Comparison of ENCODE assay signal across 17 cellular contexts in genomic region chr13:65453982-65454381, GRCh38.
DNase-seq lines count a peak whose midpoint lies in the region; ATAC-seq, FAIRE-seq and TF ChIP-seq lines count a peak whose summit lies in the region.
"Had no signal": no experiment of that assay in that cellular context is flagged by ENCODE, and none has a peak within 500 bp of the region (broad histone marks: within the 10 kb centered on the region; RNA-seq: fewer than 3 reads in every experiment).

No MANE protein-coding gene starts in this region.

- no peak for TF ChIP-seq RAD21 in K562 (CRISPR knock-in tag; conservative IDR thresholded peaks at IDR 0.05 in 1 of 2, IDR thresholded peaks at IDR 0.05 in 1 of 2)

- in situ Hi-C loops in K562 (cut with MboI) = no loop called here
- in situ Hi-C loops in brain microvascular endothelial cell (cut with HindIII; ENCODE audit: low pct_ligation_motif_present, low sequenced_read_pairs) = no loop called here

- peak overlapping the region; percentile 46 for H3K4me2 ChIP-seq in Loucy (ENCODE audit: low read depth, low read length, poor library complexity, severe bottlenecking)
- no peak overlapping the region for H3K4me2 ChIP-seq in K562 (ENCODE audit: insufficient read depth, low read length)

- H3K27ac ChIP-seq in ACC112 (ENCODE audit: low read depth, low read length) (no peak overlapping the region), K562 (ENCODE audit: extremely low read depth, low read depth, low read length) (no peak overlapping the region), brain microvascular endothelial cell (no peak overlapping the region)
- H3K27ac ChIP-seq: C4-2B, SJSA1 had no signal

- no peak for TF ChIP-seq EP300 in K562 (IDR thresholded peaks at IDR 0.05; ENCODE audit: low read length)

- H3K9ac ChIP-seq in Loucy (ENCODE audit: low read depth, low read length, poor library complexity, severe bottlenecking) (peak overlapping the region; percentile 56), K562 (ENCODE audit: insufficient read depth in 1 of 2, low read depth in 2 of 2, low read length in 2 of 2) (no peak overlapping the region)

- H3K4me1 ChIP-seq in ACC112 (ENCODE audit: control insufficient read depth, insufficient read depth, low read length, unreplicated experiment) (no peaks in the 10 kb centered on the region), Loucy (ENCODE audit: insufficient read depth, low read length, poor library complexity, severe bottlenecking) (peaks cover 16% of the 10 kb centered on the region), K562 (replicated peaks in 1 of 2; ENCODE audit: control insufficient read depth in 2 of 2, insufficient read depth in 2 of 2, low read length in 2 of 2) (no peaks in the 10 kb centered on the region)
- H3K4me1 ChIP-seq: SJSA1 had no signal

- no peak for FAIRE-seq in K562 (lab: Jason Lieb, UNC)
- FAIRE-seq: GM12891 had no signal

- 0% methylated on average over 2 of the region's 2 CpGs for WGBS in K562 (ENCODE audit: insufficient coverage, low coverage, missing lambda C conversion rate)

- TF ChIP-seq CTCF in Loucy (conservative IDR thresholded peaks at IDR 0.05; ENCODE audit: low read length) (no peak), K562 (IDR thresholded peaks at IDR 0.05 in 2 of 3, conservative IDR thresholded peaks at IDR 0.05 in 1 of 3; ENCODE audit: insufficient read depth in 2 of 3, low read depth in 1 of 3, low read length in 3 of 3) (no peak), glutamatergic neuron (IDR thresholded peaks at IDR 0.05; ENCODE audit: partially characterized antibody, unreplicated experiment) (no peak), brain microvascular endothelial cell (IDR thresholded peaks at IDR 0.05; ENCODE audit: low read depth, low read length, missing control alignments) (no peak)

- intact Hi-C loops in K562 (cut with micrococcal nuclease) = no loop called here

- H3K9me3 ChIP-seq in Loucy (ENCODE audit: insufficient read depth, low read depth, low read length) = no peaks in the 10 kb centered on the region
- no peaks in the 10 kb centered on the region for H3K9me3 ChIP-seq in K562 (replicated peaks; ENCODE audit: control insufficient read depth, insufficient read depth, low read depth, low read length)
- H3K9me3 ChIP-seq: SJSA1 had no signal

- H3K27me3 Mint-ChIP-seq in glutamatergic neuron (ENCODE audit: unreplicated experiment) = peaks cover 3% of the 10 kb centered on the region

- CTCF ChIA-PET in K562 (lab: Yijun Ruan, JAX; ENCODE audit: low intra/inter-chr PET ratio) = no interaction called here

- DNase-seq in K562 (ENCODE audit: extremely low read depth in 1 of 4, low spot score in 3 of 4) (no peak), glutamatergic neuron (no peak), HUDEP-2 (lab: John Stamatoyannopoulos, UW; ENCODE audit: unreplicated experiment in 76 of 76) (no peak), brain microvascular endothelial cell (no peak)
- DNase-seq in activated CD8-positive, alpha-beta memory T cell treated with anti-CD3 and anti-CD28 coated beads for 24 hours = no peak
- DNase-seq: NCI-H1105, NCI-H187, NCI-H2171, NCI-H446 treated with DMSO at 0.1 percent for 48 hours, NCI-H82, T-helper 9 cell had no signal

- no peaks in the 10 kb centered on the region for H3K79me2 ChIP-seq in ACC112 (ENCODE audit: control insufficient read depth, insufficient read depth, low read length, unreplicated experiment)
- no peaks in the 10 kb centered on the region for H3K79me2 ChIP-seq in Loucy (ENCODE audit: insufficient read depth, low read length)
- no peaks in the 10 kb centered on the region for H3K79me2 ChIP-seq in K562 (ENCODE audit: control insufficient read depth, insufficient read depth, low read length)

- no peak overlapping the region for H3K4me3 Mint-ChIP-seq in glutamatergic neuron (ENCODE audit: unreplicated experiment)

- H3K4me1 Mint-ChIP-seq in glutamatergic neuron (ENCODE audit: low read depth, unreplicated experiment) = no peaks in the 10 kb centered on the region

- H2AFZ ChIP-seq in ACC112 (ENCODE audit: low read length, unreplicated experiment) (peak overlapping the region; percentile 55), Loucy (ENCODE audit: low read length) (0 out of 2 replicates have a peak overlapping the region, but pooled peaks have one; percentile 17), K562 (ENCODE audit: low read depth, low read length) (no peak overlapping the region)

- no peak overlapping the region for H3K27ac Mint-ChIP-seq in glutamatergic neuron (ENCODE audit: unreplicated experiment)

- H4K20me1 ChIP-seq in Loucy (ENCODE audit: insufficient read depth, low read length, poor library complexity, severe bottlenecking) (no peaks in the 10 kb centered on the region), K562 (replicated peaks; ENCODE audit: control insufficient read depth, insufficient read depth, low read length) (no peaks in the 10 kb centered on the region)

- no peaks in the 10 kb centered on the region for H3K9me1 ChIP-seq in K562 (ENCODE audit: control insufficient read depth, insufficient read depth, low read length)

- BruUV-seq in K562 (replicated peaks; lab: Mats Ljungman, UMichigan) = no TSS peak

- H3K36me3 ChIP-seq in ACC112 (ENCODE audit: insufficient read depth, low read length) (no peaks in the 10 kb centered on the region), Loucy (ENCODE audit: insufficient read depth, low read length) (no peaks in the 10 kb centered on the region), K562 (ENCODE audit: control insufficient read depth, insufficient read depth, low read length) (no peaks in the 10 kb centered on the region), brain microvascular endothelial cell (replicated peaks) (no peaks in the 10 kb centered on the region)
- H3K36me3 ChIP-seq: SJSA1 had no signal

- no peak for TF ChIP-seq POLR2A in K562 (conservative IDR thresholded peaks at IDR 0.05)

- H3K27me3 ChIP-seq in ACC112 (ENCODE audit: insufficient read depth, low read length) (no peaks in the 10 kb centered on the region), Loucy (ENCODE audit: insufficient read depth, low read length, poor library complexity, severe bottlenecking) (no peaks in the 10 kb centered on the region), K562 (ENCODE audit: control insufficient read depth in 2 of 2, insufficient read depth in 2 of 2, low read length in 2 of 2) (no peaks in the 10 kb centered on the region), brain microvascular endothelial cell (replicated peaks) (no peaks in the 10 kb centered on the region)
- H3K27me3 ChIP-seq: SJSA1 had no signal

- H3K9me2 ChIP-seq in Loucy (replicated peaks; ENCODE audit: low read depth, low read length) = no peaks in the 10 kb centered on the region

- no peaks in the 10 kb centered on the region; the same call in 1 of the 2 replicates for H3F3A ChIP-seq in Loucy (ENCODE audit: low read depth)

- H3K9me3 Mint-ChIP-seq in glutamatergic neuron (ENCODE audit: unreplicated experiment) = no peaks in the 10 kb centered on the region

- no peaks in the 10 kb centered on the region for H3K36me3 Mint-ChIP-seq in glutamatergic neuron (ENCODE audit: unreplicated experiment)

- POLR2A ChIA-PET in K562 (lab: Yijun Ruan, JAX) = no interaction called here

- H3K4me3 ChIP-seq in ACC112 (ENCODE audit: low read depth, low read length) (no peak overlapping the region; the same call in 1 of the 2 replicates), Loucy (ENCODE audit: low read length, poor library complexity, severe bottlenecking) (peak overlapping the region; percentile 41), K562 (no peak overlapping the region), brain microvascular endothelial cell (ENCODE audit: low read depth, low read length) (no peak overlapping the region)
- H3K4me3 ChIP-seq: SJSA1 had no signal

- ATAC-seq in GM19035 (IDR thresholded peaks at IDR 0.05; ENCODE audit: unreplicated experiment) (peak; percentile 35), K562 (no peak)

TF ChIP-seq in K562, 482 proteins besides CTCF, POLR2A, EP300 and RAD21:
- TF ChIP-seq, protein P1, sequence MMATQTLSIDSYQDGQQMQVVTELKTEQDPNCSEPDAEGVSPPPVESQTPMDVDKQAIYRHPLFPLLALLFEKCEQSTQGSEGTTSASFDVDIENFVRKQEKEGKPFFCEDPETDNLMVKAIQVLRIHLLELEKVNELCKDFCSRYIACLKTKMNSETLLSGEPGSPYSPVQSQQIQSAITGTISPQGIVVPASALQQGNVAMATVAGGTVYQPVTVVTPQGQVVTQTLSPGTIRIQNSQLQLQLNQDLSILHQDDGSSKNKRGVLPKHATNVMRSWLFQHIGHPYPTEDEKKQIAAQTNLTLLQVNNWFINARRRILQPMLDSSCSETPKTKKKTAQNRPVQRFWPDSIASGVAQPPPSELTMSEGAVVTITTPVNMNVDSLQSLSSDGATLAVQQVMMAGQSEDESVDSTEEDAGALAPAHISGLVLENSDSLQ (IDR thresholded peaks at IDR 0.05) = peak; percentile 59
- TF ChIP-seq KAT7 (CRISPR knock-in tag; IDR thresholded peaks at IDR 0.05; ENCODE audit: borderline replicate concordance) (no peak), MEIS2 (IDR thresholded peaks at IDR 0.05; ENCODE audit: partially characterized antibody) (peak; percentile 31)
